Comparison of ENCODE assay signal across 26 cellular contexts in genomic region chr14:23415821-23416480, GRCh38. TPM values are rescaled to one million over a fixed set of nuclear protein-coding genes. Genes with fewer than 3 reads are reported as not detected.
DNase-seq lines count a peak whose midpoint lies in the region; ATAC-seq, FAIRE-seq and TF ChIP-seq lines count a peak whose summit lies in the region.
"Had no signal": no experiment of that assay in that cellular context is flagged by ENCODE, and none has a peak within 500 bp of the region (broad histone marks: within the 10 kb centered on the region; RNA-seq: fewer than 3 reads in every experiment).

No MANE protein-coding gene starts in this region.

- H3K27me3 ChIP-seq in heart left ventricle (no peaks in the 10 kb centered on the region), H7 (ENCODE audit: control insufficient read depth, insufficient read depth, low read length) (no peaks in the 10 kb centered on the region), astrocyte (ENCODE audit: insufficient read depth, low read length) (no peaks in the 10 kb centered on the region), neural progenitor cell (no peaks in the 10 kb centered on the region), SJCRH30 (peaks cover 15% of the 10 kb centered on the region; the same call in 1 of the 2 replicates), stomach (peaks cover 0 to 20% (median 0%) of the 10 kb centered on the region in 3 donors)

- DNase-seq in heart left ventricle: peak in 1 of 5 donors; percentile 59
- DNase-seq in left ventricle myocardium superior: no peak
- peak; percentile 40 for DNase-seq in H7
- no peak for DNase-seq in astrocyte (ENCODE audit: low read depth)
- DNase-seq in neural progenitor cell (ENCODE audit: low spot score): no peak
- no peak for DNase-seq in SJCRH30
- no peak for DNase-seq in stomach
- DNase-seq in NCI-H2029 treated with DMSO at 0.1 percent for 48 hours (lab: John Stamatoyannopoulos, UW): no peak
- DNase-seq: ACHN; BE2C; C1 segment of cervical spinal cord; CD4-positive, CD25-positive, alpha-beta regulatory T cell; CD8-positive, alpha-beta memory T cell; COR-L47; DMS 273 treated with DMSO at 0.1 percent for 48 hours; DMS53; DND-41; EL; IMR-90 had no signal

- H3K27ac ChIP-seq in heart left ventricle: peak overlapping the region in 8 of 12 donors; percentile 3 to 91 (median 58)
- H3K27ac ChIP-seq in astrocyte (ENCODE audit: low read depth, low read length): no peak overlapping the region
- H3K27ac ChIP-seq in neural progenitor cell: no peak overlapping the region
- no peak overlapping the region for H3K27ac ChIP-seq in SJCRH30
- no peak overlapping the region for H3K27ac ChIP-seq in stomach
- H3K27ac ChIP-seq: HL-60 had no signal

- H3K9me3 Mint-ChIP-seq in astrocyte (ENCODE audit: unreplicated experiment) (peaks cover 6% of the 10 kb centered on the region), neural progenitor cell (no peaks in the 10 kb centered on the region)
- H3K9me3 Mint-ChIP-seq: CD4-positive, CD25-positive, alpha-beta regulatory T cell; CD8-positive, alpha-beta memory T cell had no signal

- H3K27me3 Mint-ChIP-seq in astrocyte (ENCODE audit: low read depth, unreplicated experiment): peaks cover 64% of the 10 kb centered on the region
- H3K27me3 Mint-ChIP-seq in neural progenitor cell (ENCODE audit: insufficient read depth, low read depth): peaks cover 6% of the 10 kb centered on the region

- ATAC-seq in heart left ventricle: no peak
- ATAC-seq in left ventricle myocardium superior: no peak
- ATAC-seq: GM12878 had no signal

- H3K36me3 Mint-ChIP-seq in astrocyte (ENCODE audit: low read depth, unreplicated experiment) (peaks cover 2% of the 10 kb centered on the region), neural progenitor cell (no peaks in the 10 kb centered on the region)
- H3K36me3 Mint-ChIP-seq: CD4-positive, CD25-positive, alpha-beta regulatory T cell; CD8-positive, alpha-beta memory T cell had no signal

- H2AFZ ChIP-seq in astrocyte (ENCODE audit: low read depth, low read length) (no peak overlapping the region), neural progenitor cell (replicated peaks) (no peak overlapping the region)

- H3K4me1 ChIP-seq in heart left ventricle: peaks cover 0 to 22% (median 0%) of the 10 kb centered on the region in 12 donors
- no peaks in the 10 kb centered on the region for H3K4me1 ChIP-seq in astrocyte (ENCODE audit: insufficient read depth, low read length)
- H3K4me1 ChIP-seq in neural progenitor cell: no peaks in the 10 kb centered on the region
- H3K4me1 ChIP-seq in SJCRH30: no peaks in the 10 kb centered on the region
- H3K4me1 ChIP-seq in stomach: no peaks in the 10 kb centered on the region
- H3K4me1 ChIP-seq: BE2C, HAP-1 had no signal

- 37 to 52% (median 49%) methylated on average over 19 to 20 of the region's 20 CpGs for WGBS in heart left ventricle, 4 donors
- 76 to 81% (median 78%) methylated on average over 16 to 20 of the region's 20 CpGs for WGBS in stomach, 5 donors

- H3K4me3 ChIP-seq in heart left ventricle: no peak overlapping the region
- H3K4me3 ChIP-seq in H7 (ENCODE audit: insufficient read depth, low read depth, low read length): no peak overlapping the region
- no peak overlapping the region for H3K4me3 ChIP-seq in astrocyte (ENCODE audit: insufficient read depth, low read depth, low read length)
- H3K4me3 ChIP-seq in neural progenitor cell: no peak overlapping the region
- no peak overlapping the region for H3K4me3 ChIP-seq in SJCRH30
- no peak overlapping the region for H3K4me3 ChIP-seq in stomach
- H3K4me3 ChIP-seq: GM12878, HAP-1 had no signal

- TF ChIP-seq CTCF in heart left ventricle (IDR thresholded peaks at IDR 0.05) (no peak), astrocyte (IDR thresholded peaks at IDR 0.05; ENCODE audit: insufficient read depth, low read depth, low read length) (no peak), neural progenitor cell (IDR thresholded peaks at IDR 0.05) (no peak), stomach (IDR thresholded peaks at IDR 0.05) (no peak)

- H3K4me1 Mint-ChIP-seq in astrocyte (ENCODE audit: low read depth, unreplicated experiment) (no peaks in the 10 kb centered on the region), neural progenitor cell (peaks cover 15% of the 10 kb centered on the region)
- H3K4me1 Mint-ChIP-seq: CD4-positive, CD25-positive, alpha-beta regulatory T cell; CD8-positive, alpha-beta memory T cell had no signal

- H4K20me1 ChIP-seq in astrocyte (ENCODE audit: insufficient read depth, low read length): no peaks in the 10 kb centered on the region
- no peaks in the 10 kb centered on the region for H4K20me1 ChIP-seq in neural progenitor cell (ENCODE audit: low read depth)

- H3K79me2 ChIP-seq in astrocyte (ENCODE audit: insufficient read depth, low read length) (no peaks in the 10 kb centered on the region), neural progenitor cell (ENCODE audit: low read depth) (no peaks in the 10 kb centered on the region)

- H3K36me3 ChIP-seq in heart left ventricle: peaks cover 0 to 88% (median 67%) of the 10 kb centered on the region in 9 donors
- H3K36me3 ChIP-seq in H7 (replicated peaks; ENCODE audit: control insufficient read depth, insufficient read depth, low read length): no peaks in the 10 kb centered on the region
- no peaks in the 10 kb centered on the region for H3K36me3 ChIP-seq in astrocyte (ENCODE audit: insufficient read depth, low read length)
- H3K36me3 ChIP-seq in neural progenitor cell: no peaks in the 10 kb centered on the region
- H3K36me3 ChIP-seq in SJCRH30: no peaks in the 10 kb centered on the region
- H3K36me3 ChIP-seq in stomach: no peaks in the 10 kb centered on the region
- H3K36me3 ChIP-seq: BE2C, HAP-1 had no signal

- TF ChIP-seq EP300 in stomach (IDR thresholded peaks at IDR 0.05): no peak

- intact Hi-C loops in heart left ventricle (cut with DNase I): no loop called here
- intact Hi-C loops in left ventricle myocardium superior (cut with micrococcal nuclease): no loop called here
- intact Hi-C loops in stomach (cut with DNase I; ENCODE audit: low total_unique reads): no loop called here

- H3K4me2 ChIP-seq in astrocyte (ENCODE audit: low read length) (no peak overlapping the region), neural progenitor cell (no peak overlapping the region)

- H3K9me3 ChIP-seq in heart left ventricle (no peaks in the 10 kb centered on the region), astrocyte (ENCODE audit: insufficient read depth, low read depth, low read length) (no peaks in the 10 kb centered on the region), neural progenitor cell (ENCODE audit: low read depth) (no peaks in the 10 kb centered on the region), SJCRH30 (replicated peaks) (no peaks in the 10 kb centered on the region), stomach (no peaks in the 10 kb centered on the region)
- H3K9me3 ChIP-seq: BE2C, HAP-1 had no signal

- H3F3A ChIP-seq in neural progenitor cell (ENCODE audit: low read depth): no peaks in the 10 kb centered on the region

- FAIRE-seq in astrocyte (lab: Jason Lieb, UNC): no peak
- FAIRE-seq: A204.1, GM12878, H1 had no signal

- H3K9ac ChIP-seq in astrocyte (ENCODE audit: low read length) (no peak overlapping the region), neural progenitor cell (no peak overlapping the region)

- H3K4me3 Mint-ChIP-seq in astrocyte (ENCODE audit: unreplicated experiment) (peak overlapping the region; percentile 54), neural progenitor cell (no peak overlapping the region)
- H3K4me3 Mint-ChIP-seq: CD4-positive, CD25-positive, alpha-beta regulatory T cell; CD8-positive, alpha-beta memory T cell had no signal

- TF ChIP-seq POLR2A in heart left ventricle (IDR thresholded peaks at IDR 0.05) (no peak), stomach (IDR thresholded peaks at IDR 0.05) (no peak)

- no peak overlapping the region for H3K27ac Mint-ChIP-seq in astrocyte (ENCODE audit: unreplicated experiment)
- peak overlapping the region; percentile 2 for H3K27ac Mint-ChIP-seq in neural progenitor cell

RNA-seq across cellular contexts. Expression of gene MYH6, which starts 7.9 kb away (rescaled TPM):
- total RNA-seq in heart left ventricle (1,000 to 10,000 TPM in 4 of 9 donors, 100 to 1,000 TPM in 4, 10 to 100 TPM in 1; 76.8 to 4,027 (median 602) TPM), left ventricle myocardium superior (4,258 TPM), astrocyte (not detected in 2 replicates), neural progenitor cell (ENCODE audit: low replicate concordance) (0.03 TPM in 1 of 2 replicates, not detected in the other), stomach (under 1 TPM in 1 of 5 donors, not detected in 4; 0.37 TPM)
- polyA plus RNA-seq in heart left ventricle (1,000 to 10,000 TPM; 1,673 to 5,104 TPM), stomach (1 to 10 TPM in 2 of 3 donors, under 1 TPM in 1; 0.50 to 3.2 (median 1.4) TPM)
- 0.03 TPM in 1 of 2 replicates, not detected in the other for total RNA-seq in H7 (2014; rRNA removed; shearing (Covaris generic))
- not detected in 2 replicates for total RNA-seq in SJCRH30 (2014; rRNA removed; shearing (Covaris generic))
- total RNA-seq: CD4-positive, CD25-positive, alpha-beta regulatory T cell; G401; GM12878; H1; HT1080; IMR-90 had no signal
- polyA plus RNA-seq: CD4-positive, CD25-positive, alpha-beta regulatory T cell; CD8-positive, alpha-beta memory T cell; IMR-90 had no signal

RNA-seq across cellular contexts. Expression of gene MYH7, which starts 19.5 kb away (rescaled TPM):
- total RNA-seq in heart left ventricle (over 10,000 TPM in 7 of 9 donors, 1,000 to 10,000 TPM in 2; 6,202 to 23,825 (median 18,310) TPM), left ventricle myocardium superior (12,717 TPM), astrocyte (not detected in 2 replicates), neural progenitor cell (ENCODE audit: low replicate concordance) (0.19 TPM in 1 of 2 replicates, not detected in the other), stomach (under 1 TPM in 1 of 5 donors, not detected in 4; 0.73 TPM)
- polyA plus RNA-seq in heart left ventricle (over 10,000 TPM in 1 of 2 donors, 100 to 1,000 TPM in 1; 727 to 12,111 TPM), stomach (1 to 10 TPM in 2 of 3 donors, under 1 TPM in 1; 0.23 to 4.9 (median 4.0) TPM)
- not detected in 2 replicates for total RNA-seq in H7 (2014; rRNA removed; shearing (Covaris generic))
- 0.20 and 0.23 TPM in 2 replicates for total RNA-seq in SJCRH30 (2014; rRNA removed; shearing (Covaris generic))
- total RNA-seq: CD4-positive, CD25-positive, alpha-beta regulatory T cell; CD8-positive, alpha-beta memory T cell; G401; H1; HT1080; IMR-90 had no signal
- polyA plus RNA-seq: CD4-positive, CD25-positive, alpha-beta regulatory T cell; CD8-positive, alpha-beta memory T cell; H1; IMR-90 had no signal

RNA-seq across cellular contexts. Expression of gene CMTM5, which starts 39.1 kb away (rescaled TPM):
- total RNA-seq in heart left ventricle (under 1 TPM in 5 of 9 donors, not detected in 4; 0.32 to 0.92 (median 0.64) TPM), left ventricle myocardium superior (not detected), astrocyte (not detected in 2 replicates), neural progenitor cell (ENCODE audit: low replicate concordance) (4.3 and 6.9 TPM in 2 replicates), stomach (1 to 10 TPM in 1 of 5 donors, not detected in 4; 1.3 TPM)
- polyA plus RNA-seq in heart left ventricle (1 to 10 TPM; 1.6 to 1.8 TPM), stomach (1 to 10 TPM in 1 of 3 donors, under 1 TPM in 2; 0.61 to 1.3 (median 0.87) TPM)
- total RNA-seq in H7 (2014; rRNA removed; shearing (Covaris generic)): 0.14 TPM in 1 of 2 replicates, not detected in the other
- total RNA-seq in SJCRH30 (2014; rRNA removed; shearing (Covaris generic)): 0.32 and 0.46 TPM in 2 replicates
- total RNA-seq: CD8-positive, alpha-beta memory T cell; G401; GM12878; H1; IMR-90 had no signal
- polyA plus RNA-seq: CD4-positive, CD25-positive, alpha-beta regulatory T cell; CD8-positive, alpha-beta memory T cell; GM12878 had no signal

RNA-seq across cellular contexts. Expression of gene IL25, which starts 43.3 kb away (rescaled TPM):
- total RNA-seq in heart left ventricle (under 1 TPM in 1 of 9 donors, not detected in 8; 0.29 TPM), left ventricle myocardium superior (not detected), astrocyte (not detected in 2 replicates), neural progenitor cell (ENCODE audit: low replicate concordance) (not detected in 2 replicates), stomach (not detected)
- polyA plus RNA-seq in heart left ventricle (not detected), stomach (not detected)
- total RNA-seq in H7 (2014; rRNA removed; shearing (Covaris generic)): 0.31 TPM in 1 of 2 replicates, not detected in the other
- total RNA-seq in SJCRH30 (2014; rRNA removed; shearing (Covaris generic)): not detected in 2 replicates
- total RNA-seq: CD4-positive, CD25-positive, alpha-beta regulatory T cell; CD8-positive, alpha-beta memory T cell; G401; GM12878; H1; HT1080; IMR-90 had no signal
- polyA plus RNA-seq: CD4-positive, CD25-positive, alpha-beta regulatory T cell; CD8-positive, alpha-beta memory T cell; GM12878; H1; IMR-90 had no signal

RNA-seq across cellular contexts. Expression of gene EFS, which starts 51.0 kb away (rescaled TPM):
- total RNA-seq in heart left ventricle (1 to 10 TPM; 1.4 to 5.0 (median 2.3) TPM), left ventricle myocardium superior (3.3 TPM), astrocyte (5.8 and 6.5 TPM in 2 replicates), neural progenitor cell (ENCODE audit: low replicate concordance) (21.7 and 74.3 TPM in 2 replicates), stomach (1 to 10 TPM; 3.1 to 9.6 (median 5.5) TPM)
- polyA plus RNA-seq in heart left ventricle (1 to 10 TPM; 2.2 to 2.4 TPM), stomach (10 to 100 TPM in 1 of 3 donors, 1 to 10 TPM in 2; 3.4 to 20.6 (median 6.8) TPM)
- total RNA-seq in H7 (2014; rRNA removed; shearing (Covaris generic)): 23.1 and 24.0 TPM in 2 replicates
- 22.5 and 26.4 TPM in 2 replicates for total RNA-seq in SJCRH30 (2014; rRNA removed; shearing (Covaris generic))
- total RNA-seq: CD4-positive, CD25-positive, alpha-beta regulatory T cell; CD8-positive, alpha-beta memory T cell; G401; HT1080 had no signal
- polyA plus RNA-seq: CD4-positive, CD25-positive, alpha-beta regulatory T cell; CD8-positive, alpha-beta memory T cell; GM12878 had no signal

Comparison
In these comparisons a context has a peak if more than half of its experiments do, and no peak if none do; other contexts are left out.
1. H3K27ac ChIP-seq: peak in heart left ventricle (8 of 12); none in astrocyte (single experiment), neural progenitor cell (single experiment), SJCRH30 (single experiment) and stomach (0 of 5).
2. RNA of gene MYH6, which starts 7.9 kb away (total RNA-seq): 4,258 TPM in left ventricle myocardium superior (single experiment) and 76.8 to 4,027 TPM in heart left ventricle; 0.03 TPM in H7, not detected in astrocyte, 0.03 TPM in neural progenitor cell, not detected in SJCRH30 and 0.37 TPM in stomach; every median in the first group is over 10 times any median in the second.
3. RNA of gene MYH7, which starts 19.5 kb away (total RNA-seq): 6,202 to 23,825 TPM in heart left ventricle and 12,717 TPM in left ventricle myocardium superior (single experiment); 0.20 to 0.23 TPM in SJCRH30, not detected in astrocyte, not detected in H7, 0.19 TPM in neural progenitor cell and 0.73 TPM in stomach; every median in the first group is over 1,000 times any median in the second.